In genomic region chr7:150891740-150892139, GRCh38 we compare ENCODE assay signal across 1 cellular context.
TF ChIP-seq lines count a peak whose summit lies in the region.

No MANE protein-coding gene starts in this region.

TF ChIP-seq in K562, 482 proteins besides CTCF, POLR2A, EP300 and RAD21:
- TF ChIP-seq ZNF655 (CRISPR knock-in tag; IDR thresholded peaks at IDR 0.05) (no peak), DNMT1 (IDR thresholded peaks at IDR 0.05) (no peak), NRF1 (conservative IDR thresholded peaks at IDR 0.05 in 1 of 2, IDR thresholded peaks at IDR 0.05 in 1 of 2) (peak; percentile 42 to 58; a peak in 3 of 4 replicates), ZNF174 (CRISPR knock-in tag; IDR thresholded peaks at IDR 0.05) (no peak), KLF13 (tag; IDR thresholded peaks at IDR 0.05; ENCODE audit: borderline replicate concordance, low read depth) (no peak), E4F1 (CRISPR knock-in tag; IDR thresholded peaks at IDR 0.05; ENCODE audit: borderline replicate concordance) (no peak), KDM4B (IDR thresholded peaks at IDR 0.05; ENCODE audit: borderline replicate concordance in 2 of 2, low read depth in 1 of 2) (no peak)
